In the genomic region with DNA sequence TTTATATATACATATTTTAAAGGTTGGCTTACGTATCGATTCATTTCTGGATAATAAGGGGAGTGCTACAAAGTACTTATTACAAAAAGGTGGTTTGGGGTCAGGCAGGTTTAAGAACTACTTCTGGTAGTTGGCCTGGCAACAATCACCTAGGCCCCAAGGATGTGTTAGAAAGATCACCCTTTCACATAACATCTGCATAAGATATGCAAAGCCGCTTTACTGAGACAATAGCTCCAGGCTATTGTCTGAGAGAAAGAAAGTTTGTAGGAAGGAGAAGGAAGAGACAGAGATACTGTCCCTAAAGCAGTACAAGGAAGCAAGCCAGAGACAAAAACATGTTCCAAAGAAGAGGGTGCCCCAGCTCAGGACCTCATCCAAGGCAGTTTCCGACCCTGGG, we compare ENCODE assay signal across 23 cellular contexts. TPM values are rescaled to one million over a fixed set of nuclear protein-coding genes. Genes with fewer than 3 reads are reported as not detected.
DNase-seq lines count a peak whose midpoint lies in the region; ATAC-seq and TF ChIP-seq lines count a peak whose summit lies in the region.
"Had no signal": no experiment of that assay in that cellular context is flagged by ENCODE, and none has a peak within 500 bp of the region (broad histone marks: within the 10 kb centered on the region; RNA-seq: fewer than 3 reads in every experiment).

No MANE protein-coding gene starts in this region.

- ATAC-seq in GM23338 = peak; percentile 92
- ATAC-seq: CD8-positive, alpha-beta T cell had no signal

- H3K4me3 ChIP-seq in GM23338 (peak overlapping the region; percentile 21; the same call in 1 of the 2 replicates), endodermal cell (ENCODE audit: low read length) (peak overlapping the region; percentile 65), mesendoderm (ENCODE audit: low read length) (no peak overlapping the region), foreskin fibroblast (ENCODE audit: low read depth in 1 of 2, low read length in 2 of 2) (no peak overlapping the region), OCI-LY7 (ENCODE audit: low read depth, low read length, poor library complexity, severe bottlenecking) (no peak overlapping the region)
- H3K4me3 ChIP-seq: GM23248, PC-9, SK-N-MC had no signal

- no peak overlapping the region for H2BK5ac ChIP-seq in mesendoderm (ENCODE audit: low read length)

- no peak overlapping the region for H2BK15ac ChIP-seq in mesendoderm (replicated peaks; ENCODE audit: low read depth)

- H3F3A ChIP-seq in GM23338 (replicated peaks; ENCODE audit: low read depth) = no peaks in the 10 kb centered on the region; the same call in 1 of the 2 replicates

- DNase-seq in GM23338 (ENCODE audit: low spot score) = peak; percentile 86
- DNase-seq in NCI-H526 (lab: John Stamatoyannopoulos, UW) = peak; percentile 42 to 65
- peak; percentile 65 for DNase-seq in endodermal cell
- DNase-seq in mesendoderm = peak; percentile 97
- no peak for DNase-seq in NCI-H226
- DNase-seq in foreskin fibroblast = no peak
- DNase-seq in stimulated activated naive CD4-positive, alpha-beta T cell (lab: John Stamatoyannopoulos, UW) = no peak
- DNase-seq in OCI-LY7 (ENCODE audit: low spot score) = no peak
- DNase-seq: AML-193; C1 segment of cervical spinal cord; CD8-positive, alpha-beta T cell; DND-41; GM23248; NCI-H1105 treated with DMSO at 0.1 percent for 48 hours; NCI-H1694; NCI-H2081; NCI-H2171; NCI-H524 treated with DMSO at 0.1 percent for 48 hours; PC-9; SHP77 treated with DMSO at 0.1 percent for 48 hours had no signal

- no peak overlapping the region for H4K5ac ChIP-seq in mesendoderm (ENCODE audit: low read length)

- WGBS in endodermal cell (ENCODE audit: insufficient coverage in 1 of 2, insufficient read length in 1 of 2), 2 experiments = 53 to 64% methylated on average over 1 to 4 of the region's 4 CpGs
- WGBS in mesendoderm (ENCODE audit: extremely low coverage, insufficient coverage, low lambda C conversion rate) = no CpG with 5 or more reads among the region's 4 CpGs

- H3K23ac ChIP-seq in mesendoderm (ENCODE audit: low read length) = no peak overlapping the region

- H2AFZ ChIP-seq in GM23338 (no peak overlapping the region), OCI-LY7 (ENCODE audit: low read length) (no peak overlapping the region)
- H2AFZ ChIP-seq: GM23248, PC-9 had no signal

- H3K4me1 Mint-ChIP-seq in GM23338 (peaks cover 23% of the 10 kb centered on the region), endodermal cell (peaks cover 29% of the 10 kb centered on the region)

- peaks cover 25% of the 10 kb centered on the region for H4K20me1 ChIP-seq in GM23338 (replicated peaks; ENCODE audit: insufficient read depth)
- peaks cover 21% of the 10 kb centered on the region for H4K20me1 ChIP-seq in OCI-LY7 (ENCODE audit: insufficient read depth, low read length)

- peaks cover 24% of the 10 kb centered on the region for H3K79me1 ChIP-seq in mesendoderm (ENCODE audit: low read length)

- POLR2A ChIA-PET in OCI-LY7 (lab: Charles Lee) = interaction anchor here (1.2 kb wide), 1 partner anchor 12 kb away, joined by 3 read pairs; no protein-coding TSS in a partner anchor

- H3K79me2 ChIP-seq in GM23338 (replicated peaks; ENCODE audit: insufficient read depth) = peaks cover 85% of the 10 kb centered on the region
- H3K79me2 ChIP-seq in mesendoderm (ENCODE audit: control insufficient read depth, insufficient read depth, low read length) = peaks cover 25% of the 10 kb centered on the region
- H3K79me2 ChIP-seq in OCI-LY7 (ENCODE audit: insufficient read depth, low read depth, low read length) = peaks cover 40% of the 10 kb centered on the region

- H3K18ac ChIP-seq in mesendoderm (ENCODE audit: low read length) = no peak overlapping the region

- no peaks in the 10 kb centered on the region for H3K27me3 ChIP-seq in GM23338 (ENCODE audit: insufficient read depth)
- H3K27me3 ChIP-seq in endodermal cell (ENCODE audit: control insufficient read depth, insufficient read depth, low read length, poor library complexity, severe bottlenecking) = no peaks in the 10 kb centered on the region
- no peaks in the 10 kb centered on the region for H3K27me3 ChIP-seq in mesendoderm (ENCODE audit: insufficient read depth, low read length, poor library complexity)

- H3K27ac Mint-ChIP-seq in GM23338 (peak overlapping the region; percentile 95), endodermal cell (peak overlapping the region; percentile 92)
- H3K27ac Mint-ChIP-seq: CD8-positive, alpha-beta T cell had no signal

- intact Hi-C loops in OCI-LY7 (cut with micrococcal nuclease; ENCODE audit: unreplicated experiment) = no loop called here

- no peak for TF ChIP-seq CTCF in GM23338 (conservative IDR thresholded peaks at IDR 0.05; ENCODE audit: low read depth in 2 of 2)
- TF ChIP-seq CTCF in endodermal cell (conservative IDR thresholded peaks at IDR 0.05) = no peak
- no peak for TF ChIP-seq CTCF in foreskin fibroblast (IDR thresholded peaks at IDR 0.05; ENCODE audit: low read depth, low read length)
- TF ChIP-seq CTCF in OCI-LY7 (conservative IDR thresholded peaks at IDR 0.05; ENCODE audit: low read length) = no peak

- H3K4me2 ChIP-seq in GM23338 (peak overlapping the region; percentile 52), mesendoderm (ENCODE audit: low read length) (peak overlapping the region; percentile 14), OCI-LY7 (ENCODE audit: low read length) (no peak overlapping the region)
- H3K4me2 ChIP-seq: KMS-11, PC-9 had no signal

- peak overlapping the region; percentile 27 for H3K56ac ChIP-seq in mesendoderm (ENCODE audit: low read length)

- H3K4me3 Mint-ChIP-seq in GM23338 = peak overlapping the region; percentile 8; the same call in 2 of the 3 replicates
- peak overlapping the region; percentile 18 for H3K4me3 Mint-ChIP-seq in endodermal cell
- H3K4me3 Mint-ChIP-seq: CD8-positive, alpha-beta T cell had no signal

- peaks cover 34% of the 10 kb centered on the region for H3K36me3 Mint-ChIP-seq in GM23338 (ENCODE audit: low read depth)
- H3K36me3 Mint-ChIP-seq in endodermal cell (ENCODE audit: low read depth) = peaks cover 46% of the 10 kb centered on the region

- H3K9me2 ChIP-seq in GM23338 (ENCODE audit: insufficient read depth) (no peaks in the 10 kb centered on the region), OCI-LY7 (ENCODE audit: insufficient read depth, low read length) (no peaks in the 10 kb centered on the region)

- CTCF ChIA-PET in OCI-LY7 (lab: Charles Lee; ENCODE audit: unreplicated experiment) = interaction anchor here (0.5 kb wide), 1 partner anchor 11 kb away, joined by 4 read pairs; no protein-coding TSS in a partner anchor

- H3K36me3 ChIP-seq in GM23338 (ENCODE audit: insufficient read depth) = peaks cover 11% of the 10 kb centered on the region; the same call in 1 of the 2 replicates
- H3K36me3 ChIP-seq in endodermal cell (ENCODE audit: control insufficient read depth, insufficient read depth, low read length) = peaks cover 50% of the 10 kb centered on the region
- H3K36me3 ChIP-seq in mesendoderm (ENCODE audit: control insufficient read depth, insufficient read depth, low read length) = no peaks in the 10 kb centered on the region
- H3K36me3 ChIP-seq in OCI-LY7 (ENCODE audit: insufficient read depth, low read length) = peaks cover 91% of the 10 kb centered on the region

- H3K4me1 ChIP-seq in GM23338 (ENCODE audit: insufficient read depth) = peaks cover 21% of the 10 kb centered on the region
- H3K4me1 ChIP-seq in endodermal cell (ENCODE audit: control insufficient read depth, insufficient read depth, low read length) = peaks cover 8% of the 10 kb centered on the region
- peaks cover 11% of the 10 kb centered on the region for H3K4me1 ChIP-seq in mesendoderm (ENCODE audit: control insufficient read depth, low read depth, low read length)
- H3K4me1 ChIP-seq in OCI-LY7 (ENCODE audit: insufficient read depth, low read length, poor library complexity, severe bottlenecking) = peaks cover 13% of the 10 kb centered on the region

- BruUV-seq in OCI-LY7 (replicated peaks; lab: Mats Ljungman, UMichigan) = no TSS peak

- H3K27me3 Mint-ChIP-seq in GM23338 (ENCODE audit: insufficient read depth, low read depth, poor library complexity) = peaks cover 6% of the 10 kb centered on the region
- no peaks in the 10 kb centered on the region for H3K27me3 Mint-ChIP-seq in endodermal cell (ENCODE audit: insufficient read depth)

- peak overlapping the region; percentile 74 for H3K27ac ChIP-seq in GM23338 (ENCODE audit: low read depth)
- peak overlapping the region; percentile 5 for H3K27ac ChIP-seq in endodermal cell (ENCODE audit: low read depth, low read length)
- H3K27ac ChIP-seq in mesendoderm (ENCODE audit: low read depth, low read length) = peak overlapping the region; percentile 74
- H3K27ac ChIP-seq in OCI-LY7 (ENCODE audit: low read depth, low read length, poor library complexity, severe bottlenecking) = no peak overlapping the region
- H3K27ac ChIP-seq: GM23248, KMS-11, PC-9, RWPE1, SK-N-MC had no signal

- H3K9ac ChIP-seq in endodermal cell (ENCODE audit: extremely low read depth, low read length, poor library complexity, severe bottlenecking) (peak overlapping the region; percentile 6), mesendoderm (ENCODE audit: low read length) (no peak overlapping the region)
- H3K9ac ChIP-seq: GM23248, KMS-11 had no signal

- no peaks in the 10 kb centered on the region for H3K9me3 ChIP-seq in endodermal cell (ENCODE audit: control insufficient read depth, low read length)
- no peaks in the 10 kb centered on the region for H3K9me3 ChIP-seq in OCI-LY7 (ENCODE audit: low read length)

- H4K8ac ChIP-seq in mesendoderm (ENCODE audit: low read depth, low read length) = no peak overlapping the region

- no peak overlapping the region for H2AK5ac ChIP-seq in mesendoderm (ENCODE audit: low read length)

- H3K9me3 Mint-ChIP-seq in GM23338 (no peaks in the 10 kb centered on the region), endodermal cell (no peaks in the 10 kb centered on the region)
- H3K9me3 Mint-ChIP-seq: CD8-positive, alpha-beta T cell had no signal

- no peak overlapping the region for H3K4ac ChIP-seq in mesendoderm (ENCODE audit: low read depth, low read length)

- H2BK120ac ChIP-seq in mesendoderm (ENCODE audit: low read depth, low read length) = no peak overlapping the region

TF ChIP-seq in GM23338, 12 proteins besides CTCF, POLR2A, EP300 and RAD21 (continues in another document):
- TF ChIP-seq STAT1 (IDR thresholded peaks at IDR 0.05; ENCODE audit: unreplicated experiment) (no peak), EZH2 (IDR thresholded peaks at IDR 0.05; ENCODE audit: low read depth, unreplicated experiment) (no peak), NANOG (IDR thresholded peaks at IDR 0.05; ENCODE audit: borderline replicate concordance) (no peak)

RNA-seq across cellular contexts. Expression of gene PAXIP1, which starts 6.2 kb away (rescaled TPM):
- total RNA-seq in GM23338 (2014; rRNA removed; shearing (Covaris generic)) = 32.8 and 36.9 TPM in 2 replicates
- polyA plus RNA-seq in GM23338 (2016; fragmentation: Nextera tagmentation; extraction: Ambion mirVana) = 11.2 and 12.5 TPM in 2 replicates
- 10 to 100 TPM; 33.4 to 35.0 TPM for total RNA-seq in endodermal cell
- 23.3 TPM for polyA plus RNA-seq in endodermal cell (2013, experiment 1 of 2)
- 23.3 TPM for polyA plus RNA-seq in endodermal cell (2013, experiment 2 of 2)
- polyA plus RNA-seq in mesendoderm (2013, experiment 1 of 2) = 28.1 TPM
- 28.6 TPM for polyA plus RNA-seq in mesendoderm (2013, experiment 2 of 2)
- 23.5 and 27.4 TPM in 2 replicates for total RNA-seq in OCI-LY7 (2014; rRNA removed; shearing (Covaris generic))
- total RNA-seq in OCI-LY7 (2022) = 33.0 and 36.3 TPM in 2 replicates

Comparison
In these comparisons a context has a peak if more than half of its experiments do, and no peak if none do; other contexts are left out.
1. DNase-seq: peak in GM23338 (single experiment), NCI-H526 (2 of 2), endodermal cell (single experiment) and mesendoderm (single experiment); none in NCI-H226 (single experiment), foreskin fibroblast (0 of 2), stimulated activated naive CD4-positive, alpha-beta T cell (0 of 6) and OCI-LY7 (single experiment).
2. H3K4me3 ChIP-seq: peak in GM23338 (single experiment) and endodermal cell (single experiment); none in mesendoderm (single experiment), foreskin fibroblast (0 of 2) and OCI-LY7 (single experiment).